ENCODE assay signal across 1 cellular context in the genomic region with DNA sequence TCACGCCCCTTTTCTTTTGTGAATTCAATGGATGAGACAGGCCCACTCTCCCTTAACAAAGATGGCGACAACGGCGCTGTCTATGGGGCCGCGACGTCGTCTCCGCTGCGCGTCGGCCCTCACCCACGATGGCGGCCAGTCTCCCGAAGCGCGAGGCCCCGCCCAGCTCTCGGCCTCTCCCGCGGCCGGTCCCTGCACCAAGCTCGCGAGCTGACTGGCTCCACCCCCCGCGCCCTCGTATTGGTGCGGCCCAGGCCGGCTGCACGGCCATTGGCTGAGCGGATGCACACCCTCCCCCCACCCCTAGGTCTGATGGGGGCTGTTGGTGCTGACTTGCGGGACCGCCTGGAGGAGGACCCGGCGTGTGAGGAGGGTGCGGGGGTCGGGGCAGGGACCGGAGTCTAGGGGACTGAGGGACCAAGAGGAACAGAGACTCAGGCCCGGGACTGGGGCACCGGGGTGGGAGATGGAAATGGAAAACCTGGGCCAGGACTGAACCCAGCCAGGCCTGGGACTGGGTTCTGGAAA.
TF ChIP-seq lines count a peak whose summit lies in the region.

No MANE protein-coding gene starts in this region.

TF ChIP-seq in K562, 482 proteins besides CTCF, POLR2A, EP300 and RAD21 (continued from another document and continues in another):
- TF ChIP-seq ZNF57 (CRISPR knock-in tag; IDR thresholded peaks at IDR 0.05) (no peak), FOXM1 (IDR thresholded peaks at IDR 0.05; ENCODE audit: low read depth) (no peak), FOXM1 (CRISPR knock-in tag; IDR thresholded peaks at IDR 0.05; ENCODE audit: low read depth) (no peak), TAF9B (IDR thresholded peaks at IDR 0.05; ENCODE audit: partially characterized antibody) (no peak), ZNF584 (CRISPR knock-in tag; IDR thresholded peaks at IDR 0.05; ENCODE audit: low read depth) (no peak), NR4A1 (CRISPR knock-in tag; IDR thresholded peaks at IDR 0.05) (no peak), NR4A1 (tag; IDR thresholded peaks at IDR 0.05) (no peak), SP1 (CRISPR knock-in tag; IDR thresholded peaks at IDR 0.05) (peak; percentile 95), MXI1 (IDR thresholded peaks at IDR 0.05; ENCODE audit: low read depth, low read length) (no peak; the same call in 1 of the 2 replicates), ZNF507 (tag; conservative IDR thresholded peaks at IDR 0.05) (no peak), NFRKB (IDR thresholded peaks at IDR 0.05; ENCODE audit: low read depth) (no peak; the same call in 1 of the 2 replicates), HMG20B (CRISPR knock-in tag; IDR thresholded peaks at IDR 0.05) (no peak), ZNF445 (CRISPR knock-in tag; IDR thresholded peaks at IDR 0.05; ENCODE audit: low read depth) (no peak), PYGO2 (tag; IDR thresholded peaks at IDR 0.05) (no peak), MIER1 (IDR thresholded peaks at IDR 0.05; ENCODE audit: low read depth) (no peak)
- TF ChIP-seq, protein P1, sequence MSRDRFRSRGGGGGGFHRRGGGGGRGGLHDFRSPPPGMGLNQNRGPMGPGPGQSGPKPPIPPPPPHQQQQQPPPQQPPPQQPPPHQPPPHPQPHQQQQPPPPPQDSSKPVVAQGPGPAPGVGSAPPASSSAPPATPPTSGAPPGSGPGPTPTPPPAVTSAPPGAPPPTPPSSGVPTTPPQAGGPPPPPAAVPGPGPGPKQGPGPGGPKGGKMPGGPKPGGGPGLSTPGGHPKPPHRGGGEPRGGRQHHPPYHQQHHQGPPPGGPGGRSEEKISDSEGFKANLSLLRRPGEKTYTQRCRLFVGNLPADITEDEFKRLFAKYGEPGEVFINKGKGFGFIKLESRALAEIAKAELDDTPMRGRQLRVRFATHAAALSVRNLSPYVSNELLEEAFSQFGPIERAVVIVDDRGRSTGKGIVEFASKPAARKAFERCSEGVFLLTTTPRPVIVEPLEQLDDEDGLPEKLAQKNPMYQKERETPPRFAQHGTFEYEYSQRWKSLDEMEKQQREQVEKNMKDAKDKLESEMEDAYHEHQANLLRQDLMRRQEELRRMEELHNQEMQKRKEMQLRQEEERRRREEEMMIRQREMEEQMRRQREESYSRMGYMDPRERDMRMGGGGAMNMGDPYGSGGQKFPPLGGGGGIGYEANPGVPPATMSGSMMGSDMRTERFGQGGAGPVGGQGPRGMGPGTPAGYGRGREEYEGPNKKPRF (IDR thresholded peaks at IDR 0.05; ENCODE audit: low read depth, low read length) = no peak
- TF ChIP-seq, protein P2, sequence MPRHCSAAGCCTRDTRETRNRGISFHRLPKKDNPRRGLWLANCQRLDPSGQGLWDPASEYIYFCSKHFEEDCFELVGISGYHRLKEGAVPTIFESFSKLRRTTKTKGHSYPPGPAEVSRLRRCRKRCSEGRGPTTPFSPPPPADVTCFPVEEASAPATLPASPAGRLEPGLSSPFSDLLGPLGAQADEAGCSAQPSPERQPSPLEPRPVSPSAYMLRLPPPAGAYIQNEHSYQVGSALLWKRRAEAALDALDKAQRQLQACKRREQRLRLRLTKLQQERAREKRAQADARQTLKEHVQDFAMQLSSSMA (CRISPR knock-in tag; IDR thresholded peaks at IDR 0.05) = no peak
- TF ChIP-seq, protein P3, sequence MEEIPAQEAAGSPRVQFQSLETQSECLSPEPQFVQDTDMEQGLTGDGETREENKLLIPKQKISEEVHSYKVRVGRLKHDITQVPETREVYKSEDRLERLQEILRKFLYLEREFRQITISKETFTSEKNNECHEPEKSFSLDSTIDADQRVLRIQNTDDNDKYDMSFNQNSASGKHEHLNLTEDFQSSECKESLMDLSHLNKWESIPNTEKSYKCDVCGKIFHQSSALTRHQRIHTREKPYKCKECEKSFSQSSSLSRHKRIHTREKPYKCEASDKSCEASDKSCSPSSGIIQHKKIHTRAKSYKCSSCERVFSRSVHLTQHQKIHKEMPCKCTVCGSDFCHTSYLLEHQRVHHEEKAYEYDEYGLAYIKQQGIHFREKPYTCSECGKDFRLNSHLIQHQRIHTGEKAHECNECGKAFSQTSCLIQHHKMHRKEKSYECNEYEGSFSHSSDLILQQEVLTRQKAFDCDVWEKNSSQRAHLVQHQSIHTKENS (CRISPR knock-in tag; IDR thresholded peaks at IDR 0.05) = no peak
- TF ChIP-seq, protein P4, sequence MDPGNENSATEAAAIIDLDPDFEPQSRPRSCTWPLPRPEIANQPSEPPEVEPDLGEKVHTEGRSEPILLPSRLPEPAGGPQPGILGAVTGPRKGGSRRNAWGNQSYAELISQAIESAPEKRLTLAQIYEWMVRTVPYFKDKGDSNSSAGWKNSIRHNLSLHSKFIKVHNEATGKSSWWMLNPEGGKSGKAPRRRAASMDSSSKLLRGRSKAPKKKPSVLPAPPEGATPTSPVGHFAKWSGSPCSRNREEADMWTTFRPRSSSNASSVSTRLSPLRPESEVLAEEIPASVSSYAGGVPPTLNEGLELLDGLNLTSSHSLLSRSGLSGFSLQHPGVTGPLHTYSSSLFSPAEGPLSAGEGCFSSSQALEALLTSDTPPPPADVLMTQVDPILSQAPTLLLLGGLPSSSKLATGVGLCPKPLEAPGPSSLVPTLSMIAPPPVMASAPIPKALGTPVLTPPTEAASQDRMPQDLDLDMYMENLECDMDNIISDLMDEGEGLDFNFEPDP (CRISPR knock-in tag; IDR thresholded peaks at IDR 0.05) = no peak
- TF ChIP-seq, protein P5, sequence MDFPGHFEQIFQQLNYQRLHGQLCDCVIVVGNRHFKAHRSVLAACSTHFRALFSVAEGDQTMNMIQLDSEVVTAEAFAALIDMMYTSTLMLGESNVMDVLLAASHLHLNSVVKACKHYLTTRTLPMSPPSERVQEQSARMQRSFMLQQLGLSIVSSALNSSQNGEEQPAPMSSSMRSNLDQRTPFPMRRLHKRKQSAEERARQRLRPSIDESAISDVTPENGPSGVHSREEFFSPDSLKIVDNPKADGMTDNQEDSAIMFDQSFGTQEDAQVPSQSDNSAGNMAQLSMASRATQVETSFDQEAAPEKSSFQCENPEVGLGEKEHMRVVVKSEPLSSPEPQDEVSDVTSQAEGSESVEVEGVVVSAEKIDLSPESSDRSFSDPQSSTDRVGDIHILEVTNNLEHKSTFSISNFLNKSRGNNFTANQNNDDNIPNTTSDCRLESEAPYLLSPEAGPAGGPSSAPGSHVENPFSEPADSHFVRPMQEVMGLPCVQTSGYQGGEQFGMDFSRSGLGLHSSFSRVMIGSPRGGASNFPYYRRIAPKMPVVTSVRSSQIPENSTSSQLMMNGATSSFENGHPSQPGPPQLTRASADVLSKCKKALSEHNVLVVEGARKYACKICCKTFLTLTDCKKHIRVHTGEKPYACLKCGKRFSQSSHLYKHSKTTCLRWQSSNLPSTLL (IDR thresholded peaks at IDR 0.05) = no peak
- TF ChIP-seq, protein P6, sequence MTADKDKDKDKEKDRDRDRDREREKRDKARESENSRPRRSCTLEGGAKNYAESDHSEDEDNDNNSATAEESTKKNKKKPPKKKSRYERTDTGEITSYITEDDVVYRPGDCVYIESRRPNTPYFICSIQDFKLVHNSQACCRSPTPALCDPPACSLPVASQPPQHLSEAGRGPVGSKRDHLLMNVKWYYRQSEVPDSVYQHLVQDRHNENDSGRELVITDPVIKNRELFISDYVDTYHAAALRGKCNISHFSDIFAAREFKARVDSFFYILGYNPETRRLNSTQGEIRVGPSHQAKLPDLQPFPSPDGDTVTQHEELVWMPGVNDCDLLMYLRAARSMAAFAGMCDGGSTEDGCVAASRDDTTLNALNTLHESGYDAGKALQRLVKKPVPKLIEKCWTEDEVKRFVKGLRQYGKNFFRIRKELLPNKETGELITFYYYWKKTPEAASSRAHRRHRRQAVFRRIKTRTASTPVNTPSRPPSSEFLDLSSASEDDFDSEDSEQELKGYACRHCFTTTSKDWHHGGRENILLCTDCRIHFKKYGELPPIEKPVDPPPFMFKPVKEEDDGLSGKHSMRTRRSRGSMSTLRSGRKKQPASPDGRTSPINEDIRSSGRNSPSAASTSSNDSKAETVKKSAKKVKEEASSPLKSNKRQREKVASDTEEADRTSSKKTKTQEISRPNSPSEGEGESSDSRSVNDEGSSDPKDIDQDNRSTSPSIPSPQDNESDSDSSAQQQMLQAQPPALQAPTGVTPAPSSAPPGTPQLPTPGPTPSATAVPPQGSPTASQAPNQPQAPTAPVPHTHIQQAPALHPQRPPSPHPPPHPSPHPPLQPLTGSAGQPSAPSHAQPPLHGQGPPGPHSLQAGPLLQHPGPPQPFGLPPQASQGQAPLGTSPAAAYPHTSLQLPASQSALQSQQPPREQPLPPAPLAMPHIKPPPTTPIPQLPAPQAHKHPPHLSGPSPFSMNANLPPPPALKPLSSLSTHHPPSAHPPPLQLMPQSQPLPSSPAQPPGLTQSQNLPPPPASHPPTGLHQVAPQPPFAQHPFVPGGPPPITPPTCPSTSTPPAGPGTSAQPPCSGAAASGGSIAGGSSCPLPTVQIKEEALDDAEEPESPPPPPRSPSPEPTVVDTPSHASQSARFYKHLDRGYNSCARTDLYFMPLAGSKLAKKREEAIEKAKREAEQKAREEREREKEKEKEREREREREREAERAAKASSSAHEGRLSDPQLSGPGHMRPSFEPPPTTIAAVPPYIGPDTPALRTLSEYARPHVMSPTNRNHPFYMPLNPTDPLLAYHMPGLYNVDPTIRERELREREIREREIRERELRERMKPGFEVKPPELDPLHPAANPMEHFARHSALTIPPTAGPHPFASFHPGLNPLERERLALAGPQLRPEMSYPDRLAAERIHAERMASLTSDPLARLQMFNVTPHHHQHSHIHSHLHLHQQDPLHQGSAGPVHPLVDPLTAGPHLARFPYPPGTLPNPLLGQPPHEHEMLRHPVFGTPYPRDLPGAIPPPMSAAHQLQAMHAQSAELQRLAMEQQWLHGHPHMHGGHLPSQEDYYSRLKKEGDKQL (CRISPR knock-in tag; IDR thresholded peaks at IDR 0.05; ENCODE audit: borderline replicate concordance) = no peak
- TF ChIP-seq, protein P7, sequence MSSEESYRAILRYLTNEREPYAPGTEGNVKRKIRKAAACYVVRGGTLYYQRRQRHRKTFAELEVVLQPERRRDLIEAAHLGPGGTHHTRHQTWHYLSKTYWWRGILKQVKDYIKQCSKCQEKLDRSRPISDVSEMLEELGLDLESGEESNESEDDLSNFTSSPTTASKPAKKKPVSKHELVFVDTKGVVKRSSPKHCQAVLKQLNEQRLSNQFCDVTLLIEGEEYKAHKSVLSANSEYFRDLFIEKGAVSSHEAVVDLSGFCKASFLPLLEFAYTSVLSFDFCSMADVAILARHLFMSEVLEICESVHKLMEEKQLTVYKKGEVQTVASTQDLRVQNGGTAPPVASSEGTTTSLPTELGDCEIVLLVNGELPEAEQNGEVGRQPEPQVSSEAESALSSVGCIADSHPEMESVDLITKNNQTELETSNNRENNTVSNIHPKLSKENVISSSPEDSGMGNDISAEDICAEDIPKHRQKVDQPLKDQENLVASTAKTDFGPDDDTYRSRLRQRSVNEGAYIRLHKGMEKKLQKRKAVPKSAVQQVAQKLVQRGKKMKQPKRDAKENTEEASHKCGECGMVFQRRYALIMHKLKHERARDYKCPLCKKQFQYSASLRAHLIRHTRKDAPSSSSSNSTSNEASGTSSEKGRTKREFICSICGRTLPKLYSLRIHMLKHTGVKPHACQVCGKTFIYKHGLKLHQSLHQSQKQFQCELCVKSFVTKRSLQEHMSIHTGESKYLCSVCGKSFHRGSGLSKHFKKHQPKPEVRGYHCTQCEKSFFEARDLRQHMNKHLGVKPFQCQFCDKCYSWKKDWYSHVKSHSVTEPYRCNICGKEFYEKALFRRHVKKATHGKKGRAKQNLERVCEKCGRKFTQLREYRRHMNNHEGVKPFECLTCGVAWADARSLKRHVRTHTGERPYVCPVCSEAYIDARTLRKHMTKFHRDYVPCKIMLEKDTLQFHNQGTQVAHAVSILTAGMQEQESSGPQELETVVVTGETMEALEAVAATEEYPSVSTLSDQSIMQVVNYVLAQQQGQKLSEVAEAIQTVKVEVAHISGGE (CRISPR knock-in tag; IDR thresholded peaks at IDR 0.05) = no peak
- TF ChIP-seq, protein P8, sequence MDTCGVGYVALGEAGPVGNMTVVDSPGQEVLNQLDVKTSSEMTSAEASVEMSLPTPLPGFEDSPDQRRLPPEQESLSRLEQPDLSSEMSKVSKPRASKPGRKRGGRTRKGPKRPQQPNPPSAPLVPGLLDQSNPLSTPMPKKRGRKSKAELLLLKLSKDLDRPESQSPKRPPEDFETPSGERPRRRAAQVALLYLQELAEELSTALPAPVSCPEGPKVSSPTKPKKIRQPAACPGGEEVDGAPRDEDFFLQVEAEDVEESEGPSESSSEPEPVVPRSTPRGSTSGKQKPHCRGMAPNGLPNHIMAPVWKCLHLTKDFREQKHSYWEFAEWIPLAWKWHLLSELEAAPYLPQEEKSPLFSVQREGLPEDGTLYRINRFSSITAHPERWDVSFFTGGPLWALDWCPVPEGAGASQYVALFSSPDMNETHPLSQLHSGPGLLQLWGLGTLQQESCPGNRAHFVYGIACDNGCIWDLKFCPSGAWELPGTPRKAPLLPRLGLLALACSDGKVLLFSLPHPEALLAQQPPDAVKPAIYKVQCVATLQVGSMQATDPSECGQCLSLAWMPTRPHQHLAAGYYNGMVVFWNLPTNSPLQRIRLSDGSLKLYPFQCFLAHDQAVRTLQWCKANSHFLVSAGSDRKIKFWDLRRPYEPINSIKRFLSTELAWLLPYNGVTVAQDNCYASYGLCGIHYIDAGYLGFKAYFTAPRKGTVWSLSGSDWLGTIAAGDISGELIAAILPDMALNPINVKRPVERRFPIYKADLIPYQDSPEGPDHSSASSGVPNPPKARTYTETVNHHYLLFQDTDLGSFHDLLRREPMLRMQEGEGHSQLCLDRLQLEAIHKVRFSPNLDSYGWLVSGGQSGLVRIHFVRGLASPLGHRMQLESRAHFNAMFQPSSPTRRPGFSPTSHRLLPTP (IDR thresholded peaks at IDR 0.05; ENCODE audit: borderline replicate concordance, extremely low read depth, insufficient read length) = no peak
- TF ChIP-seq, protein P9, sequence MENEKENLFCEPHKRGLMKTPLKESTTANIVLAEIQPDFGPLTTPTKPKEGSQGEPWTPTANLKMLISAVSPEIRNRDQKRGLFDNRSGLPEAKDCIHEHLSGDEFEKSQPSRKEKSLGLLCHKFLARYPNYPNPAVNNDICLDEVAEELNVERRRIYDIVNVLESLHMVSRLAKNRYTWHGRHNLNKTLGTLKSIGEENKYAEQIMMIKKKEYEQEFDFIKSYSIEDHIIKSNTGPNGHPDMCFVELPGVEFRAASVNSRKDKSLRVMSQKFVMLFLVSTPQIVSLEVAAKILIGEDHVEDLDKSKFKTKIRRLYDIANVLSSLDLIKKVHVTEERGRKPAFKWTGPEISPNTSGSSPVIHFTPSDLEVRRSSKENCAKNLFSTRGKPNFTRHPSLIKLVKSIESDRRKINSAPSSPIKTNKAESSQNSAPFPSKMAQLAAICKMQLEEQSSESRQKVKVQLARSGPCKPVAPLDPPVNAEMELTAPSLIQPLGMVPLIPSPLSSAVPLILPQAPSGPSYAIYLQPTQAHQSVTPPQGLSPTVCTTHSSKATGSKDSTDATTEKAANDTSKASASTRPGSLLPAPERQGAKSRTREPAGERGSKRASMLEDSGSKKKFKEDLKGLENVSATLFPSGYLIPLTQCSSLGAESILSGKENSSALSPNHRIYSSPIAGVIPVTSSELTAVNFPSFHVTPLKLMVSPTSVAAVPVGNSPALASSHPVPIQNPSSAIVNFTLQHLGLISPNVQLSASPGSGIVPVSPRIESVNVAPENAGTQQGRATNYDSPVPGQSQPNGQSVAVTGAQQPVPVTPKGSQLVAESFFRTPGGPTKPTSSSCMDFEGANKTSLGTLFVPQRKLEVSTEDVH (IDR thresholded peaks at IDR 0.05; ENCODE audit: low read depth, partially characterized antibody) = no peak
- TF ChIP-seq, protein P10, sequence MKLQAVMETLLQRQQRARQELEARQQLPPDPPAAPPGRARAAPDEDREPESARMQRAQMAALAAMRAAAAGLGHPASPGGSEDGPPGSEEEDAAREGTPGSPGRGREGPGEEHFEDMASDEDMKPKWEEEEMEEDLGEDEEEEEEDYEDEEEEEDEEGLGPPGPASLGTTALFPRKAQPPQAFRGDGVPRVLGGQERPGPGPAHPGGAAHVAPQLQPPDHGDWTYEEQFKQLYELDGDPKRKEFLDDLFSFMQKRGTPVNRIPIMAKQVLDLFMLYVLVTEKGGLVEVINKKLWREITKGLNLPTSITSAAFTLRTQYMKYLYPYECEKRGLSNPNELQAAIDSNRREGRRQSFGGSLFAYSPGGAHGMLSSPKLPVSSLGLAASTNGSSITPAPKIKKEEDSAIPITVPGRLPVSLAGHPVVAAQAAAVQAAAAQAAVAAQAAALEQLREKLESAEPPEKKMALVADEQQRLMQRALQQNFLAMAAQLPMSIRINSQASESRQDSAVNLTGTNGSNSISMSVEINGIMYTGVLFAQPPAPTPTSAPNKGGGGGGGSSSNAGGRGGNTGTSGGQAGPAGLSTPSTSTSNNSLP (IDR thresholded peaks at IDR 0.05; ENCODE audit: borderline replicate concordance, low read depth, low read length) = no peak
